Comparison of ENCODE assay signal across 9 cellular contexts in genomic region chr9:129910628-129911567, GRCh38.
DNase-seq lines count a peak whose midpoint lies in the region; ATAC-seq lines count a peak whose summit lies in the region.
"Had no signal": no experiment of that assay in that cellular context is flagged by ENCODE, and none has a peak within 500 bp of the region (broad histone marks: within the 10 kb centered on the region; RNA-seq: fewer than 3 reads in every experiment).

No MANE protein-coding gene starts in this region.

- H3K27ac ChIP-seq in ACC112 (ENCODE audit: low read depth, low read length): peak overlapping the region; percentile 54

- DNase-seq in HCEC 1CT (peak; percentile 98), immature natural killer cell (no peak), cerebellum (ENCODE audit: low spot score) (no peak), posterior vena cava (ENCODE audit: low spot score) (no peak)
- DNase-seq in activated CD8-positive, alpha-beta T cell treated with anti-CD3 and anti-CD28 coated beads, Interleukin-2, amount 10 ng/mL, durations not matched to agents 7 days and 5 days: no peak
- DNase-seq: caudate nucleus had no signal

- H3K27me3 ChIP-seq in ACC112 (ENCODE audit: insufficient read depth, low read length): no peaks in the 10 kb centered on the region

- H3K27me3 Mint-ChIP-seq in activated CD8-positive, alpha-beta T cell treated with anti-CD3 and anti-CD28 coated beads, Interleukin-2, amount 10 ng/mL, durations not matched to agents 7 days and 5 days (ENCODE audit: low read depth): no peaks in the 10 kb centered on the region
- H3K27me3 Mint-ChIP-seq in immature natural killer cell (ENCODE audit: low read depth in 3 of 3): peaks cover 0 to 6% (median 0%) of the 10 kb centered on the region in 3 donors

- H3K4me1 Mint-ChIP-seq in activated CD8-positive, alpha-beta T cell treated with anti-CD3 and anti-CD28 coated beads, Interleukin-2, amount 10 ng/mL, durations not matched to agents 7 days and 5 days (ENCODE audit: low read depth): peaks cover 11% of the 10 kb centered on the region
- H3K4me1 Mint-ChIP-seq in immature natural killer cell: peaks cover 16 to 27% of the 10 kb centered on the region in 2 donors

- peak overlapping the region; percentile 52 for H3K27ac Mint-ChIP-seq in activated CD8-positive, alpha-beta T cell treated with anti-CD3 and anti-CD28 coated beads, Interleukin-2, amount 10 ng/mL, durations not matched to agents 7 days and 5 days
- H3K27ac Mint-ChIP-seq in immature natural killer cell: peak overlapping the region; percentile 8 to 79 (median 52)

- POLR2A ChIA-PET in activated CD8-positive, alpha-beta T cell treated with anti-CD3 and anti-CD28 coated beads, Interleukin-2, amount 10 ng/mL, durations not matched to agents 7 days and 5 days (lab: Charles Lee): no interaction called here

- H3K4me1 ChIP-seq in ACC112 (ENCODE audit: control insufficient read depth, insufficient read depth, low read length, unreplicated experiment): peaks cover 15% of the 10 kb centered on the region

- CTCF ChIA-PET in activated CD8-positive, alpha-beta T cell treated with anti-CD3 and anti-CD28 coated beads, Interleukin-2, amount 10 ng/mL, durations not matched to agents 7 days and 5 days (lab: Charles Lee): interaction anchor here (1.1 kb wide), 1 partner anchor 26 kb away, joined by 4 read pairs; no protein-coding TSS in a partner anchor

- no peaks in the 10 kb centered on the region for H3K9me3 Mint-ChIP-seq in activated CD8-positive, alpha-beta T cell treated with anti-CD3 and anti-CD28 coated beads, Interleukin-2, amount 10 ng/mL, durations not matched to agents 7 days and 5 days (ENCODE audit: insufficient read depth)
- H3K9me3 Mint-ChIP-seq in immature natural killer cell: no peaks in the 10 kb centered on the region

- ATAC-seq in activated CD8-positive, alpha-beta T cell treated with anti-CD3 and anti-CD28 coated beads, Interleukin-2, amount 10 ng/mL, durations not matched to agents 7 days and 5 days: no peak
- ATAC-seq in GM19397 (IDR thresholded peaks at IDR 0.05; ENCODE audit: unreplicated experiment) (no peak), HG03135 (IDR thresholded peaks at IDR 0.05; ENCODE audit: unreplicated experiment) (no peak)

- intact Hi-C loops in posterior vena cava (cut with DNase I): no loop called here

- H3K4me3 Mint-ChIP-seq in activated CD8-positive, alpha-beta T cell treated with anti-CD3 and anti-CD28 coated beads, Interleukin-2, amount 10 ng/mL, durations not matched to agents 7 days and 5 days: no peak overlapping the region
- H3K4me3 Mint-ChIP-seq in immature natural killer cell: no peak overlapping the region

- no peaks in the 10 kb centered on the region for H3K79me2 ChIP-seq in ACC112 (ENCODE audit: control insufficient read depth, insufficient read depth, low read length, unreplicated experiment)

- no peaks in the 10 kb centered on the region for H3K36me3 ChIP-seq in ACC112 (ENCODE audit: insufficient read depth, low read length)

- no peak overlapping the region for H2AFZ ChIP-seq in ACC112 (ENCODE audit: low read length, unreplicated experiment)

- peaks cover 55% of the 10 kb centered on the region for H3K36me3 Mint-ChIP-seq in activated CD8-positive, alpha-beta T cell treated with anti-CD3 and anti-CD28 coated beads, Interleukin-2, amount 10 ng/mL, durations not matched to agents 7 days and 5 days (ENCODE audit: low read depth)
- H3K36me3 Mint-ChIP-seq in immature natural killer cell: peaks cover 22 to 34% (median 23%) of the 10 kb centered on the region in 3 donors

- H3K4me3 ChIP-seq in ACC112 (ENCODE audit: low read depth, low read length): no peak overlapping the region
